Comparison of ENCODE assay signal across 9 cellular contexts in the genomic region with DNA sequence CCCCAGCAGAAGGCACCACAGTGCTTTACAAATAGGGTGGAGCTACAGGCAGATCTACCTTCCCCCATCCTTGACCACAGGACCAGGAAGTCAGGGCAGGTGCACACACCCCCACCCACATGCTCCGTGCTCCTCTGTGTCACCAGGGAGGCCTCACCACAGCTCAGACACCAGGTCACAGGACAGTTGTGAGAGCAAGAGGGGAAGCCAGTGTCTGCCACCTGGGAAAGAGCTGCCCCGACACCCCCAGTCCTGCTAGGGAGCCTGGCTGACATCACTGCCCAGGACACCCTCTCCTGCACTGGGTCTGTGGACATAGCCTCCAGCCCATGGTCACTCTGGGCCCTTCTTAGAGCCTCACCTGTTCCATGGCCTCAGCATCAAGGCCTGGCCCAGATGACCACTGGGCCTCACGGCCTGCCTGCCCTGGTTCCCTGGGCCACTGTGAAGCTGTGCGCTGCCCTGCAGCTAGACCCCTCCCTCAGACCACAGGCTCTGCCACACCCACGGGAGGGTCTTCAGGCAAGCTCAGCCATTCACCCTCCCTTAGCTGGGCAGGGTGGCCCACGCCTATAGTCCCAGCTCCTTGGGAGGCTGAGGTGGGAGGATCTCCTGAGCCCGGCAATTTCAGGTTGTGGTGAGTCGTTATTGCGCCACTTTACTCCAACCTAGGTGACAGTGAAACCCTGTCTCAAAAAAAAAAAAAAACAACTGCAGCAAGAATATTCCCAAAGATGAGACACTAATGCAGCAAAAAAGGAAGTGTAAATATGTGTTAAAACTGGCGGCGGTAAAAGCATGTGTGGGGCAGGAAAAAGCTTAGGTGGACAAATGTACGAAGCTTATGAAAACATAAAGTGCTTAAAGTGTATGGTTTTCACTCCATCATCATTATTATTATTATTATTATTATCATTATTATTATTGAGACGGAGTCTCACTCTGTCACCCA. TPM values are rescaled to one million over a fixed set of nuclear protein-coding genes. Genes with fewer than 3 reads are reported as not detected.
A peak's percentile ranks its signal among the peaks of the same experiment; 100 is the strongest.
DNase-seq lines count a peak whose midpoint lies in the region; ATAC-seq and TF ChIP-seq lines count a peak whose summit lies in the region.
"Had no signal": no experiment of that assay in that cellular context is flagged by ENCODE, and none has a peak within 500 bp of the region (broad histone marks: within the 10 kb centered on the region; RNA-seq: fewer than 3 reads in every experiment).

No MANE protein-coding gene starts in this region.

- peaks cover 21% of the 10 kb centered on the region for H3K4me1 ChIP-seq in CD8-positive, alpha-beta T cell (ENCODE audit: insufficient read depth, low read length)
- H3K4me1 ChIP-seq in lower lobe of right lung (peaks cover 16% of the 10 kb centered on the region), tibial artery (no peaks in the 10 kb centered on the region)
- H3K4me1 ChIP-seq: ascending aorta had no signal

- CTCF ChIA-PET in CD8-positive, alpha-beta T cell (lab: Charles Lee), result interaction anchor here (1.6 to 2.5 kb wide), 3 partner anchors 26 to 68 kb away, joined by 5 to 9 read pairs (median 7); no protein-coding TSS in a partner anchor
- CTCF ChIA-PET in HEK293T (lab: Yijun Ruan, JAX), result no interaction called here

- peak; percentile 94 for ATAC-seq in CD8-positive, alpha-beta T cell
- peak; percentile 59 for ATAC-seq in GM21367 (IDR thresholded peaks at IDR 0.05; ENCODE audit: unreplicated experiment)
- ATAC-seq in lower lobe of right lung, result peak; percentile 58 to 80

- peaks cover 4% of the 10 kb centered on the region for H3K36me3 ChIP-seq in CD8-positive, alpha-beta T cell (ENCODE audit: insufficient read depth, low read length)
- H3K36me3 ChIP-seq in lower lobe of right lung, result peaks cover 6% of the 10 kb centered on the region
- peaks cover 0 to 5% (median 4%) of the 10 kb centered on the region in 3 donors for H3K36me3 ChIP-seq in tibial artery

- no peaks in the 10 kb centered on the region for H3K27me3 ChIP-seq in CD8-positive, alpha-beta T cell (ENCODE audit: insufficient read depth, low read length)
- no peaks in the 10 kb centered on the region for H3K27me3 ChIP-seq in lower lobe of right lung (ENCODE audit: low read depth)
- H3K27me3 ChIP-seq in tibial artery, result no peaks in the 10 kb centered on the region
- H3K27me3 ChIP-seq: ascending aorta had no signal

- intact Hi-C loops in CD8-positive, alpha-beta T cell (cut with DNase I, micrococcal nuclease), result no loop called here
- intact Hi-C loops in lower lobe of right lung (cut with DNase I), result no loop called here
- intact Hi-C loops in tibial artery (cut with DNase I; ENCODE audit: low total_unique reads), result no loop called here

- POLR2A ChIA-PET in CD8-positive, alpha-beta T cell (lab: Charles Lee), result interaction anchor here (1.1 to 1.8 kb wide), 2 partner anchors 14 to 55 kb away, joined by 7 read pairs; a partner anchor contains a TSS
- POLR2A ChIA-PET in HEK293T (lab: Yijun Ruan, JAX), result interaction anchor here (2.5 kb wide), 1 partner anchor 14 kb away, joined by 13 read pairs; a partner anchor contains a TSS

- H3K9me3 Mint-ChIP-seq in CD8-positive, alpha-beta T cell, result no peaks in the 10 kb centered on the region

- in situ Hi-C loops in KBM-7 (cut with MboI; ENCODE audit: low pct_unique_long_range_greater_than_20kb, low sequenced_read_pairs), result no loop called here

- peak; percentile 24 to 74 (median 46) for DNase-seq in CD8-positive, alpha-beta T cell
- DNase-seq in KBM-7 (peak; percentile 56), lower lobe of right lung (peak; percentile 62), tibial artery (no peak), HEK293T (ENCODE audit: extremely low spot score) (no peak), SHP77 treated with DMSO at 0.1 percent for 48 hours (lab: John Stamatoyannopoulos, UW) (no peak)
- peak; percentile 31 to 51 for DNase-seq in activated CD4-positive, alpha-beta T cell treated with anti-CD3 and anti-CD28 coated beads, Interleukin-2, amount 50 U/mL, for 48 hours

- no peaks in the 10 kb centered on the region for H3K27me3 Mint-ChIP-seq in CD8-positive, alpha-beta T cell (ENCODE audit: low read depth)

- H3K27ac ChIP-seq in CD8-positive, alpha-beta T cell (ENCODE audit: low read depth, low read length), result peak overlapping the region; percentile 16
- H3K27ac ChIP-seq in lower lobe of right lung, result peak overlapping the region; percentile 24
- H3K27ac ChIP-seq in tibial artery, result no peak overlapping the region
- H3K27ac ChIP-seq: ascending aorta had no signal

- peak overlapping the region; percentile 22 for H3K4me3 Mint-ChIP-seq in CD8-positive, alpha-beta T cell

- H3K36me3 Mint-ChIP-seq in CD8-positive, alpha-beta T cell, result peaks cover 37% of the 10 kb centered on the region

- peak overlapping the region; percentile 71 for H3K27ac Mint-ChIP-seq in CD8-positive, alpha-beta T cell

- H3K9me3 ChIP-seq in CD8-positive, alpha-beta T cell (ENCODE audit: low read length), result no peaks in the 10 kb centered on the region
- H3K9me3 ChIP-seq in lower lobe of right lung, result no peaks in the 10 kb centered on the region
- no peaks in the 10 kb centered on the region for H3K9me3 ChIP-seq in tibial artery
- H3K9me3 ChIP-seq: ascending aorta had no signal

- TF ChIP-seq CTCF in CD8-positive, alpha-beta T cell (IDR thresholded peaks at IDR 0.05), result no peak
- TF ChIP-seq CTCF in lower lobe of right lung (IDR thresholded peaks at IDR 0.05), result no peak
- TF ChIP-seq CTCF in tibial artery (IDR thresholded peaks at IDR 0.05), result no peak

- H3K4me1 Mint-ChIP-seq in CD8-positive, alpha-beta T cell (ENCODE audit: low read depth), result peaks cover 44% of the 10 kb centered on the region

- no peak overlapping the region for H3K4me3 ChIP-seq in CD8-positive, alpha-beta T cell (ENCODE audit: low read depth, low read length)
- H3K4me3 ChIP-seq in lower lobe of right lung (no peak overlapping the region), tibial artery (no peak overlapping the region)
- H3K4me3 ChIP-seq: ascending aorta had no signal

TF ChIP-seq in HEK293T, 16 proteins besides CTCF, POLR2A, EP300 and RAD21:
- no peak for TF ChIP-seq BHLHE40 (IDR thresholded peaks at IDR 0.05; ENCODE audit: borderline replicate concordance)
- no peak for TF ChIP-seq CTBP1 (IDR thresholded peaks at IDR 0.05; ENCODE audit: borderline replicate concordance)
- TF ChIP-seq, protein P1, sequence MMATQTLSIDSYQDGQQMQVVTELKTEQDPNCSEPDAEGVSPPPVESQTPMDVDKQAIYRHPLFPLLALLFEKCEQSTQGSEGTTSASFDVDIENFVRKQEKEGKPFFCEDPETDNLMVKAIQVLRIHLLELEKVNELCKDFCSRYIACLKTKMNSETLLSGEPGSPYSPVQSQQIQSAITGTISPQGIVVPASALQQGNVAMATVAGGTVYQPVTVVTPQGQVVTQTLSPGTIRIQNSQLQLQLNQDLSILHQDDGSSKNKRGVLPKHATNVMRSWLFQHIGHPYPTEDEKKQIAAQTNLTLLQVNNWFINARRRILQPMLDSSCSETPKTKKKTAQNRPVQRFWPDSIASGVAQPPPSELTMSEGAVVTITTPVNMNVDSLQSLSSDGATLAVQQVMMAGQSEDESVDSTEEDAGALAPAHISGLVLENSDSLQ (IDR thresholded peaks at IDR 0.05), result no peak
- TF ChIP-seq LEF1 (IDR thresholded peaks at IDR 0.05; ENCODE audit: borderline replicate concordance), result no peak
- no peak for TF ChIP-seq NFRKB (IDR thresholded peaks at IDR 0.05)
- TF ChIP-seq TARDBP (IDR thresholded peaks at IDR 0.05), result no peak
- TF ChIP-seq ZNF384 (IDR thresholded peaks at IDR 0.05), result no peak
- no peak for TF ChIP-seq FOXM1 (IDR thresholded peaks at IDR 0.05; ENCODE audit: borderline replicate concordance)
- no peak for TF ChIP-seq FOXK2 (IDR thresholded peaks at IDR 0.05)
- no peak for TF ChIP-seq SUZ12 (IDR thresholded peaks at IDR 0.05)
- no peak for TF ChIP-seq SP1 (IDR thresholded peaks at IDR 0.05)
- no peak for TF ChIP-seq L3MBTL2 (conservative IDR thresholded peaks at IDR 0.05)
TF ChIP-seq in HEK293T: peak in this region for 0.

RNA-seq across cellular contexts. Expression of a gene that starts 14.2 kb away (rescaled TPM):
- 1 to 10 TPM; 4.6 to 5.5 TPM for total RNA-seq in CD8-positive, alpha-beta T cell
- total RNA-seq in lower lobe of right lung, result 12.1 TPM
- total RNA-seq: ascending aorta had no signal

RNA-seq across cellular contexts. Expression of a gene that starts 14.4 kb away (rescaled TPM):
- total RNA-seq in CD8-positive, alpha-beta T cell, result 1 to 10 TPM; 4.9 to 5.4 TPM
- total RNA-seq in lower lobe of right lung, result 18.5 TPM
- total RNA-seq: ascending aorta had no signal

RNA-seq across cellular contexts. Expression of a gene that starts 33.2 kb away (rescaled TPM):
- under 1 TPM; 0.22 to 0.92 TPM for total RNA-seq in CD8-positive, alpha-beta T cell
- total RNA-seq in lower lobe of right lung, result 35.9 TPM

RNA-seq across cellular contexts. Expression of a gene that starts 38.8 kb away (rescaled TPM):
- total RNA-seq in CD8-positive, alpha-beta T cell, result 10 to 100 TPM; 12.3 to 13.0 TPM
- total RNA-seq in lower lobe of right lung, result 38.5 TPM

Comparison
In these comparisons a context has a peak if more than half of its experiments do, and no peak if none do; other contexts are left out.
1. DNase-seq: peak in CD8-positive, alpha-beta T cell (7 of 7), KBM-7 (single experiment), activated CD4-positive, alpha-beta T cell treated with anti-CD3 and anti-CD28 coated beads, Interleukin-2, amount 50 U/mL, for 48 hours (2 of 2) and lower lobe of right lung (single experiment); none in tibial artery (0 of 2), HEK293T (single experiment) and SHP77 treated with DMSO at 0.1 percent for 48 hours (single experiment).
2. H3K27ac ChIP-seq: peak in CD8-positive, alpha-beta T cell (single experiment) and lower lobe of right lung (single experiment); none in tibial artery (0 of 2).
3. RNA of a gene that starts 33.2 kb away (total RNA-seq): 35.9 TPM in lower lobe of right lung (single experiment); 0.22 to 0.92 TPM in CD8-positive, alpha-beta T cell; every median in the first group is over 10 times any median in the second.
4. Peak in every context shown above with its lines, with median percentiles within 50 percentile points of each other: ATAC-seq.